1 cellular context compared by ENCODE assay signal in genomic region chr4:55397521-55398321, GRCh38.
TF ChIP-seq lines count a peak whose summit lies in the region.

No MANE protein-coding gene starts in this region.

TF ChIP-seq in HCT116, 20 proteins besides CTCF, POLR2A, EP300 and RAD21 (continued from another document):
- TF ChIP-seq EGR1 (IDR thresholded peaks at IDR 0.05; ENCODE audit: low read depth): no peak
- no peak for TF ChIP-seq JUND (IDR thresholded peaks at IDR 0.05)
